Comparison of ENCODE assay signal across 11 cellular contexts in genomic region chr1:54323324-54323739, GRCh38.
A peak's percentile ranks its signal among the peaks of the same experiment; 100 is the strongest.
DNase-seq lines count a peak whose midpoint lies in the region; ATAC-seq and TF ChIP-seq lines count a peak whose summit lies in the region.
"Had no signal": no experiment of that assay in that cellular context is flagged by ENCODE, and none has a peak within 500 bp of the region (broad histone marks: within the 10 kb centered on the region; RNA-seq: fewer than 3 reads in every experiment).

No MANE protein-coding gene starts in this region.

- ATAC-seq in GM18517 (IDR thresholded peaks at IDR 0.05; ENCODE audit: unreplicated experiment), result no peak
- ATAC-seq: lower lobe of right lung had no signal

- TF ChIP-seq CTCF in choroid plexus epithelial cell (conservative IDR thresholded peaks at IDR 0.05; ENCODE audit: low read depth, low read length) (peak; percentile 33), liver (IDR thresholded peaks at IDR 0.05; ENCODE audit: low read depth, low read length, missing input control) (no peak), thyroid gland (IDR thresholded peaks at IDR 0.05) (peak in 3 of 6 experiments; percentile 32 to 40 (median 33)), suprapubic skin (IDR thresholded peaks at IDR 0.05) (no peak)

- H3K27ac ChIP-seq in liver (ENCODE audit: low read depth in 1 of 2, low read length in 2 of 2), result peak overlapping the region in 1 of 2 donors; percentile 36
- H3K27ac ChIP-seq in thyroid gland, result no peak overlapping the region
- H3K27ac ChIP-seq in suprapubic skin, result no peak overlapping the region
- H3K27ac ChIP-seq: 22Rv1 had no signal

- H3K36me3 ChIP-seq in liver (ENCODE audit: control insufficient read depth in 4 of 4, insufficient read depth in 3 of 4, low read depth in 1 of 4, low read length in 3 of 4) (peaks cover 0 to 3% (median 0%) of the 10 kb centered on the region in 4 donors), thyroid gland (no peaks in the 10 kb centered on the region), suprapubic skin (no peaks in the 10 kb centered on the region)
- H3K36me3 ChIP-seq: lower lobe of right lung had no signal

- TF ChIP-seq EP300 in suprapubic skin (IDR thresholded peaks at IDR 0.05), result no peak

- TF ChIP-seq POLR2A in thyroid gland (IDR thresholded peaks at IDR 0.05), result no peak
- TF ChIP-seq POLR2A in suprapubic skin (IDR thresholded peaks at IDR 0.05), result no peak

- intact Hi-C loops in thyroid gland (cut with DNase I), result no loop called here

- DNase-seq in DMS 273 (lab: John Stamatoyannopoulos, UW; ENCODE audit: unreplicated experiment) (peak; percentile 59), DMS 273 treated with DMSO at 0.1 percent for 48 hours (lab: John Stamatoyannopoulos, UW) (no peak), choroid plexus epithelial cell (ENCODE audit: low read depth) (no peak), thyroid gland (peak; percentile 71 to 84), suprapubic skin (ENCODE audit: low spot score in 2 of 2) (no peak), GM19238 (ENCODE audit: insufficient read length, low spot score) (no peak)
- DNase-seq: lower lobe of right lung, NCI-H146 had no signal

- H3K27me3 ChIP-seq in liver (ENCODE audit: control insufficient read depth in 4 of 4, insufficient read depth in 4 of 4, low read length in 3 of 4) (no peaks in the 10 kb centered on the region), thyroid gland (no peaks in the 10 kb centered on the region), suprapubic skin (no peaks in the 10 kb centered on the region)

- peaks cover 8 to 20% (median 16%) of the 10 kb centered on the region in 4 donors for H3K4me1 ChIP-seq in liver (ENCODE audit: control insufficient read depth in 4 of 4, insufficient read depth in 4 of 4, low read length in 3 of 4)
- peaks cover 8 to 27% of the 10 kb centered on the region in 2 donors for H3K4me1 ChIP-seq in thyroid gland
- H3K4me1 ChIP-seq in suprapubic skin, result peaks cover 62% of the 10 kb centered on the region

- no peaks in the 10 kb centered on the region for H3K9me3 ChIP-seq in liver (ENCODE audit: control insufficient read depth in 4 of 4, low read length in 3 of 4)
- no peaks in the 10 kb centered on the region for H3K9me3 ChIP-seq in thyroid gland
- H3K9me3 ChIP-seq in suprapubic skin, result no peaks in the 10 kb centered on the region
- H3K9me3 ChIP-seq: lower lobe of right lung had no signal

- H3K9ac ChIP-seq in liver (ENCODE audit: low read depth in 1 of 2, low read length in 2 of 2), result no peak overlapping the region

- 57% methylated on average over 6 of the region's 6 CpGs for WGBS in liver
- 41 to 44% methylated on average over 6 of the region's 6 CpGs for WGBS in thyroid gland, 2 donors
- WGBS in suprapubic skin, result 47% methylated on average over 6 of the region's 6 CpGs

- peak; percentile 39 to 55 for TF ChIP-seq RAD21 in liver (IDR thresholded peaks at IDR 0.05)

- no peak overlapping the region for H3K4me3 ChIP-seq in choroid plexus epithelial cell (ENCODE audit: low read depth, low read length)
- no peak overlapping the region for H3K4me3 ChIP-seq in liver (ENCODE audit: low read depth in 1 of 3, low read length in 3 of 3)
- no peak overlapping the region for H3K4me3 ChIP-seq in thyroid gland (replicated peaks in 1 of 3)
- no peak overlapping the region for H3K4me3 ChIP-seq in suprapubic skin
- H3K4me3 ChIP-seq: lower lobe of right lung had no signal

TF ChIP-seq in liver, 16 proteins besides CTCF, POLR2A, EP300 and RAD21:
- TF ChIP-seq RXRA (IDR thresholded peaks at IDR 0.05), result peak; percentile 7 to 42
- peak in 1 of 2 donors; percentile 32 for TF ChIP-seq JUND (IDR thresholded peaks at IDR 0.05)
- peak; percentile 92 to 95 for TF ChIP-seq EGR1 (IDR thresholded peaks at IDR 0.05; ENCODE audit: low read depth in 2 of 2)
- TF ChIP-seq ZBTB33 (IDR thresholded peaks at IDR 0.05), result no peak
- TF ChIP-seq GABPA (IDR thresholded peaks at IDR 0.05 in 1 of 2, conservative IDR thresholded peaks at IDR 0.05 in 1 of 2), result no peak
- TF ChIP-seq MAX (IDR thresholded peaks at IDR 0.05), result no peak
- TF ChIP-seq HNF4A (conservative IDR thresholded peaks at IDR 0.05), result peak; percentile 80 to 87
- no peak for TF ChIP-seq SP1 (IDR thresholded peaks at IDR 0.05)
- TF ChIP-seq FOXA1 (IDR thresholded peaks at IDR 0.05), result no peak
- no peak for TF ChIP-seq REST (IDR thresholded peaks at IDR 0.05)
- TF ChIP-seq FOXA2 (IDR thresholded peaks at IDR 0.05), result no peak
- TF ChIP-seq ATF3 (IDR thresholded peaks at IDR 0.05), result no peak
- TF ChIP-seq HNF4G (IDR thresholded peaks at IDR 0.05), result no peak

Comparison
In these comparisons a context has a peak if more than half of its experiments do, and no peak if none do; other contexts are left out.
1. DNase-seq: peak in DMS 273 (single experiment) and thyroid gland (2 of 2); none in DMS 273 treated with DMSO at 0.1 percent for 48 hours (single experiment), choroid plexus epithelial cell (single experiment), suprapubic skin (0 of 2) and GM19238 (single experiment).